ENCODE assay signal across 9 cellular contexts in the genomic region with DNA sequence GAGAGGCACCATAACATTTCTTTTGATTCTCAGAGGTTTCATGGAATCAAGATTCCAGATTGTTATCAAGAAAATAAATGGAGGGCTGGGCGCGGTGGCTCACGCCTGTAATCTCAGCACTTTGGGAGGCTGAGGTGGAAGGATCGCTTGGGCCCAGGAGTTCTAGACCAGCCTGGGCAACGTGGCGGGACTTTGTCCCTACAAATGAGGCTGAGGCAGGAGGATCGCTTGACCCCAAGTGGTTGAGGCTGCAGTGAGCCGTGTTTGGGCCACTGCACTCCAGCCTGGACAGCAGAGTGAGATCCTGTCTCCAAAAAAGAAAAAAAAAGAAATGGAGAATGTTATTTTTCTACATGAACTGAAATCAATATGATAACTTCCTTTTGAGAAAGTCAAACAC. TPM values are rescaled to one million over a fixed set of nuclear protein-coding genes. Genes with fewer than 3 reads are reported as not detected.
DNase-seq lines count a peak whose midpoint lies in the region; ATAC-seq and TF ChIP-seq lines count a peak whose summit lies in the region.
"Had no signal": no experiment of that assay in that cellular context is flagged by ENCODE, and none has a peak within 500 bp of the region (broad histone marks: within the 10 kb centered on the region; RNA-seq: fewer than 3 reads in every experiment).

No MANE protein-coding gene starts in this region.

- H4K20me1 ChIP-seq in mammary epithelial cell (ENCODE audit: insufficient read depth, low read length): no peaks in the 10 kb centered on the region

- CTCF ChIA-PET in A673 (lab: Charles Lee) (no interaction called here), mammary epithelial cell (lab: Charles Lee; ENCODE audit: low non-redundant PET) (no interaction called here)

- in situ Hi-C loops in mammary epithelial cell (cut with MboI; ENCODE audit: low sequenced_read_pairs in 2 of 2): no loop called here

- BruUV-seq in A673 (replicated peaks; lab: Mats Ljungman, UMichigan) (no TSS peak), mammary epithelial cell (replicated peaks; lab: Mats Ljungman, UMichigan) (no TSS peak)

- H3K36me3 ChIP-seq in A673 (ENCODE audit: insufficient read depth, low read length, poor library complexity, severe bottlenecking): peaks cover 19% of the 10 kb centered on the region
- H3K36me3 ChIP-seq in HUES64 (ENCODE audit: insufficient read depth, low read length): peaks cover 23% of the 10 kb centered on the region
- peaks cover 6% of the 10 kb centered on the region for H3K36me3 ChIP-seq in mammary epithelial cell (ENCODE audit: insufficient read depth, low read length)
- H3K36me3 ChIP-seq in muscle layer of colon (ENCODE audit: insufficient read depth, low read length): peaks cover 15% of the 10 kb centered on the region

- no peak for DNase-seq in A673 (ENCODE audit: low spot score)
- DNase-seq in mammary epithelial cell: no peak
- DNase-seq in NCI-H1436 treated with DMSO at 0.1 percent for 48 hours (lab: John Stamatoyannopoulos, UW): no peak
- no peak for DNase-seq in sciatic nerve (ENCODE audit: low spot score)
- no peak for DNase-seq in NOMO-1 treated with DMSO at 0.1 percent for 48 hours (lab: John Stamatoyannopoulos, UW; ENCODE audit: unreplicated experiment)
- no peak for DNase-seq in HT-29 (ENCODE audit: low spot score)
- DNase-seq: GDM1 had no signal

- intact Hi-C loops in A673 (cut with micrococcal nuclease; ENCODE audit: unreplicated experiment) (no loop called here), mammary epithelial cell (cut with micrococcal nuclease) (loop anchor here (2.0 kb wide), 1 partner anchor 61 kb away; no protein-coding TSS in a partner anchor), sciatic nerve (cut with DNase I) (no loop called here)

- TF ChIP-seq CTCF in A673 (conservative IDR thresholded peaks at IDR 0.05; ENCODE audit: low read depth, low read length) (no peak), mammary epithelial cell (conservative IDR thresholded peaks at IDR 0.05 in 1 of 2, IDR thresholded peaks at IDR 0.05 in 1 of 2; ENCODE audit: extremely low read depth in 1 of 2, insufficient read depth in 1 of 2, low read depth in 1 of 2, low read length in 2 of 2) (no peak)

- H2AFZ ChIP-seq in mammary epithelial cell (ENCODE audit: low read depth, low read length): no peak overlapping the region

- ATAC-seq in sciatic nerve: no peak

- POLR2A ChIA-PET in A673 (lab: Charles Lee; ENCODE audit: low non-redundant PET): no interaction called here

- 97% methylated on average over 8 of the region's 8 CpGs for WGBS in HUES64
- WGBS in mammary epithelial cell (ENCODE audit: low coverage, missing lambda C conversion rate): 92% methylated on average over 8 of the region's 8 CpGs

- no peak overlapping the region for H3K9ac ChIP-seq in HUES64 (ENCODE audit: low read depth, low read length)
- no peak overlapping the region for H3K9ac ChIP-seq in mammary epithelial cell (ENCODE audit: insufficient read depth, low read length)
- H3K9ac ChIP-seq in muscle layer of colon (ENCODE audit: low read length): no peak overlapping the region

- dilution Hi-C loops in mammary epithelial cell (cut with HindIII; ENCODE audit: low sequenced_read_pairs): loop anchor here (5.0 kb wide), 1 partner anchor 47 kb away; no protein-coding TSS in a partner anchor

- H3K27me3 ChIP-seq in A673 (replicated peaks; ENCODE audit: insufficient read depth, low read depth, low read length, poor library complexity): no peaks in the 10 kb centered on the region
- no peaks in the 10 kb centered on the region for H3K27me3 ChIP-seq in HUES64 (ENCODE audit: insufficient read depth, low read length)
- H3K27me3 ChIP-seq in mammary epithelial cell (ENCODE audit: insufficient read depth, low read length): no peaks in the 10 kb centered on the region
- no peaks in the 10 kb centered on the region for H3K27me3 ChIP-seq in muscle layer of colon (ENCODE audit: control insufficient read depth in 1 of 2, insufficient read depth in 2 of 2, low read length in 2 of 2)

- H3K4me2 ChIP-seq in mammary epithelial cell (ENCODE audit: insufficient read depth, low read depth, low read length): peak overlapping the region; percentile 86

- H3K79me2 ChIP-seq in mammary epithelial cell (ENCODE audit: insufficient read depth, low read length): peaks cover 95% of the 10 kb centered on the region

- H3K4me3 ChIP-seq in A673 (ENCODE audit: low read depth, low read length, poor library complexity, severe bottlenecking): peak overlapping the region; percentile 80
- peak overlapping the region; percentile 86 for H3K4me3 ChIP-seq in HUES64 (ENCODE audit: low read length)
- H3K4me3 ChIP-seq in mammary epithelial cell (replicated peaks in 1 of 3; ENCODE audit: insufficient read depth in 1 of 3, low read depth in 2 of 3, low read length in 3 of 3): peak overlapping the region; percentile 56 to 95 (median 75)
- peak overlapping the region; percentile 73 to 91 for H3K4me3 ChIP-seq in muscle layer of colon (ENCODE audit: low read depth in 1 of 2, low read length in 2 of 2)

- H3K27ac ChIP-seq in A673 (ENCODE audit: low read depth, low read length, poor library complexity, severe bottlenecking) (no peak overlapping the region), HUES64 (ENCODE audit: low read depth, low read length) (no peak overlapping the region), mammary epithelial cell (ENCODE audit: insufficient read depth, low read depth, low read length) (no peak overlapping the region), muscle layer of colon (ENCODE audit: low read depth, low read length) (no peak overlapping the region)

- H3K9me3 ChIP-seq in A673 (ENCODE audit: low read depth, low read length, poor library complexity, severe bottlenecking) (no peaks in the 10 kb centered on the region), HUES64 (ENCODE audit: insufficient read depth, low read depth, low read length) (no peaks in the 10 kb centered on the region), mammary epithelial cell (replicated peaks; ENCODE audit: insufficient read depth, low read length) (no peaks in the 10 kb centered on the region), muscle layer of colon (ENCODE audit: low read length) (no peaks in the 10 kb centered on the region)

- H3K4me1 ChIP-seq in A673 (ENCODE audit: insufficient read depth, low read length, poor library complexity, severe bottlenecking) (peaks cover 31% of the 10 kb centered on the region), HUES64 (ENCODE audit: insufficient read depth, low read length) (peaks cover 20% of the 10 kb centered on the region), mammary epithelial cell (ENCODE audit: insufficient read depth, low read length) (peaks cover 21% of the 10 kb centered on the region), muscle layer of colon (ENCODE audit: insufficient read depth, low read length) (peaks cover 46% of the 10 kb centered on the region)

RNA-seq across cellular contexts. Expression of gene SLC39A9, which starts 1.3 kb away (rescaled TPM):
- total RNA-seq in A673 (2021) (59.2 and 60.8 TPM in 2 replicates), mammary epithelial cell (100 to 1,000 TPM in 1 of 2 donors, 10 to 100 TPM in 1; 61.5 to 157 TPM), sciatic nerve (45.7 TPM)
- polyA plus RNA-seq in HUES64 (2013, experiment 1 of 2): 27.9 TPM
- 26.0 TPM for polyA plus RNA-seq in HUES64 (2013, experiment 2 of 2)
- 65.3 TPM for polyA plus RNA-seq in mammary epithelial cell
- polyA minus RNA-seq in mammary epithelial cell: 40.1 TPM
- 48.0 and 51.4 TPM in 2 replicates for total RNA-seq in HT-29 (2014; rRNA removed; shearing (Covaris generic))

RNA-seq across cellular contexts. Expression of gene ERH, which starts 1.7 kb away (rescaled TPM):
- total RNA-seq in A673 (2021): 452 and 472 TPM in 2 replicates
- 302 TPM for polyA plus RNA-seq in HUES64 (2013, experiment 1 of 2)
- polyA plus RNA-seq in HUES64 (2013, experiment 2 of 2): 274 TPM
- total RNA-seq in mammary epithelial cell: 100 to 1,000 TPM in 1 of 2 donors, 10 to 100 TPM in 1; 53.8 to 190 TPM
- 142 TPM for polyA plus RNA-seq in mammary epithelial cell
- polyA minus RNA-seq in mammary epithelial cell: 187 TPM
- total RNA-seq in sciatic nerve: 113 TPM
- total RNA-seq in HT-29 (2014; rRNA removed; shearing (Covaris generic)): 50.2 and 52.3 TPM in 2 replicates
